12 cellular contexts compared by ENCODE assay signal in genomic region chr3:186839874-186840641, GRCh38. TPM values are rescaled to one million over a fixed set of nuclear protein-coding genes. Genes with fewer than 3 reads are reported as not detected.
DNase-seq lines count a peak whose midpoint lies in the region; ATAC-seq and TF ChIP-seq lines count a peak whose summit lies in the region.
"Had no signal": no experiment of that assay in that cellular context is flagged by ENCODE, and none has a peak within 500 bp of the region (broad histone marks: within the 10 kb centered on the region; RNA-seq: fewer than 3 reads in every experiment).

No MANE protein-coding gene starts in this region.

- no peak for TF ChIP-seq CTCF in neural cell (IDR thresholded peaks at IDR 0.05; ENCODE audit: poor library complexity, severe bottlenecking)

- H3K79me2 ChIP-seq in neural cell (replicated peaks; ENCODE audit: insufficient read depth, low read length), result no peaks in the 10 kb centered on the region
- H3K79me2 ChIP-seq: hepatocyte, parathyroid adenoma had no signal

- CTCF ChIA-PET in activated CD8-positive, alpha-beta memory T cell treated with anti-CD3 and anti-CD28 coated beads, Interleukin-2, amount 10 ng/mL, durations not matched to agents 7 days and 5 days (lab: Charles Lee), result interaction anchor here (0.6 kb wide), 2 partner anchors 84 to 1899 kb away, joined by 3 read pairs; no protein-coding TSS in a partner anchor

- no peaks in the 10 kb centered on the region for H3K9me3 ChIP-seq in neural cell (ENCODE audit: low read length)

- H3K9me2 ChIP-seq in neural cell (ENCODE audit: insufficient read depth, low read length), result no peaks in the 10 kb centered on the region

- DNase-seq in EH (ENCODE audit: low read depth), result peak; percentile 71
- DNase-seq in NOMO-1 (lab: John Stamatoyannopoulos, UW; ENCODE audit: unreplicated experiment in 2 of 2), result peak; percentile 81 to 85
- no peak for DNase-seq in cerebellum (ENCODE audit: low spot score)
- no peak for DNase-seq in activated CD8-positive, alpha-beta memory T cell treated with anti-CD3 and anti-CD28 coated beads, Interleukin-2, amount 10 ng/mL, durations not matched to agents 7 days and 5 days
- DNase-seq: activated naive CD8-positive, alpha-beta T cell treated with anti-CD3 and anti-CD28 coated beads, Interleukin-2, amount 50 U/mL, for 24 hours had no signal

- no peak for ATAC-seq in GM21576 (IDR thresholded peaks at IDR 0.05; ENCODE audit: unreplicated experiment)
- no peak for ATAC-seq in HG02870 (IDR thresholded peaks at IDR 0.05; ENCODE audit: unreplicated experiment)
- ATAC-seq in activated CD8-positive, alpha-beta memory T cell treated with anti-CD3 and anti-CD28 coated beads, Interleukin-2, amount 10 ng/mL, durations not matched to agents 7 days and 5 days, result no peak
- ATAC-seq: activated naive CD8-positive, alpha-beta T cell treated with anti-CD3 and anti-CD28 coated beads, Interleukin-2, amount 50 U/mL, for 24 hours had no signal

- H3K27ac ChIP-seq in neural cell (ENCODE audit: low read length), result no peak overlapping the region
- H3K27ac ChIP-seq: hepatocyte, parathyroid adenoma had no signal

- no peak overlapping the region for H3K4me3 Mint-ChIP-seq in dendritic cell treated with granulocyte-macrophage colony-stimulating factor and Interleukin-4, amounts not matched to agents 40 ng/mL and 50 ng/mL, for 4 days
- H3K4me3 Mint-ChIP-seq in activated CD8-positive, alpha-beta memory T cell treated with anti-CD3 and anti-CD28 coated beads, Interleukin-2, amount 10 ng/mL, durations not matched to agents 7 days and 5 days, result no peak overlapping the region
- H3K4me3 Mint-ChIP-seq: activated naive CD8-positive, alpha-beta T cell treated with anti-CD3 and anti-CD28 coated beads, Interleukin-2, amount 50 U/mL, for 24 hours; memory B cell had no signal

- intact Hi-C loops in dendritic cell treated with granulocyte-macrophage colony-stimulating factor and Interleukin-4, amounts not matched to agents 40 ng/mL and 50 ng/mL, for 4 days (cut with micrococcal nuclease), result no loop called here

- H3K4me2 ChIP-seq in neural cell (ENCODE audit: low read length), result no peak overlapping the region
- H3K4me2 ChIP-seq: hepatocyte had no signal

- peaks cover 44% of the 10 kb centered on the region for H3K4me1 Mint-ChIP-seq in dendritic cell treated with granulocyte-macrophage colony-stimulating factor and Interleukin-4, amounts not matched to agents 40 ng/mL and 50 ng/mL, for 4 days (ENCODE audit: low read depth)
- H3K4me1 Mint-ChIP-seq in activated CD8-positive, alpha-beta memory T cell treated with anti-CD3 and anti-CD28 coated beads, Interleukin-2, amount 10 ng/mL, durations not matched to agents 7 days and 5 days, result no peaks in the 10 kb centered on the region
- H3K4me1 Mint-ChIP-seq: activated naive CD8-positive, alpha-beta T cell treated with anti-CD3 and anti-CD28 coated beads, Interleukin-2, amount 50 U/mL, for 24 hours; memory B cell had no signal

- no peaks in the 10 kb centered on the region for H3F3A ChIP-seq in neural cell (ENCODE audit: insufficient read depth, low read length, poor library complexity, severe bottlenecking)

- no peaks in the 10 kb centered on the region for H3K36me3 Mint-ChIP-seq in dendritic cell treated with granulocyte-macrophage colony-stimulating factor and Interleukin-4, amounts not matched to agents 40 ng/mL and 50 ng/mL, for 4 days (ENCODE audit: low read depth)
- no peaks in the 10 kb centered on the region for H3K36me3 Mint-ChIP-seq in activated CD8-positive, alpha-beta memory T cell treated with anti-CD3 and anti-CD28 coated beads, Interleukin-2, amount 10 ng/mL, durations not matched to agents 7 days and 5 days
- H3K36me3 Mint-ChIP-seq: memory B cell had no signal

- H3K9me3 Mint-ChIP-seq in dendritic cell treated with granulocyte-macrophage colony-stimulating factor and Interleukin-4, amounts not matched to agents 40 ng/mL and 50 ng/mL, for 4 days, result no peaks in the 10 kb centered on the region
- no peaks in the 10 kb centered on the region for H3K9me3 Mint-ChIP-seq in activated CD8-positive, alpha-beta memory T cell treated with anti-CD3 and anti-CD28 coated beads, Interleukin-2, amount 10 ng/mL, durations not matched to agents 7 days and 5 days (ENCODE audit: low read depth)
- H3K9me3 Mint-ChIP-seq: activated naive CD8-positive, alpha-beta T cell treated with anti-CD3 and anti-CD28 coated beads, Interleukin-2, amount 50 U/mL, for 24 hours had no signal

- H4K20me1 ChIP-seq in neural cell (ENCODE audit: insufficient read depth), result no peaks in the 10 kb centered on the region

- TF ChIP-seq EP300 in neural cell (conservative IDR thresholded peaks at IDR 0.05; ENCODE audit: poor library complexity, severe bottlenecking), result no peak

- H3K27me3 Mint-ChIP-seq in dendritic cell treated with granulocyte-macrophage colony-stimulating factor and Interleukin-4, amounts not matched to agents 40 ng/mL and 50 ng/mL, for 4 days, result peaks cover 1% of the 10 kb centered on the region
- H3K27me3 Mint-ChIP-seq in activated CD8-positive, alpha-beta memory T cell treated with anti-CD3 and anti-CD28 coated beads, Interleukin-2, amount 10 ng/mL, durations not matched to agents 7 days and 5 days, result peaks cover 11% of the 10 kb centered on the region

- no peaks in the 10 kb centered on the region for H3K27me3 ChIP-seq in neural cell (ENCODE audit: insufficient read depth, low read depth, low read length)
- H3K27me3 ChIP-seq: hepatocyte had no signal

- H2AFZ ChIP-seq in neural cell (ENCODE audit: low read depth, low read length), result no peak overlapping the region
- H2AFZ ChIP-seq: hepatocyte, parathyroid adenoma had no signal

- TF ChIP-seq RAD21 in neural cell (conservative IDR thresholded peaks at IDR 0.05), result no peak

- H3K36me3 ChIP-seq in neural cell (ENCODE audit: insufficient read depth, low read length), result no peaks in the 10 kb centered on the region

- peak overlapping the region; percentile 28 for H3K27ac Mint-ChIP-seq in dendritic cell treated with granulocyte-macrophage colony-stimulating factor and Interleukin-4, amounts not matched to agents 40 ng/mL and 50 ng/mL, for 4 days
- H3K27ac Mint-ChIP-seq in activated CD8-positive, alpha-beta memory T cell treated with anti-CD3 and anti-CD28 coated beads, Interleukin-2, amount 10 ng/mL, durations not matched to agents 7 days and 5 days, result no peak overlapping the region
- H3K27ac Mint-ChIP-seq: activated naive CD8-positive, alpha-beta T cell treated with anti-CD3 and anti-CD28 coated beads, Interleukin-2, amount 50 U/mL, for 24 hours; memory B cell had no signal

- H3K9ac ChIP-seq in neural cell (ENCODE audit: low read length), result no peak overlapping the region
- H3K9ac ChIP-seq: parathyroid adenoma had no signal

- no peak overlapping the region for H3K4me3 ChIP-seq in neural cell (ENCODE audit: low read length)
- H3K4me3 ChIP-seq: hepatocyte had no signal

TF ChIP-seq in neural cell, 6 proteins besides CTCF, POLR2A, EP300 and RAD21:
- TF ChIP-seq MXI1 (conservative IDR thresholded peaks at IDR 0.05; ENCODE audit: poor library complexity, severe bottlenecking), result no peak
- no peak for TF ChIP-seq SMC3 (conservative IDR thresholded peaks at IDR 0.05; ENCODE audit: poor library complexity)
- TF ChIP-seq REST (IDR thresholded peaks at IDR 0.05; ENCODE audit: borderline replicate concordance), result no peak
- TF ChIP-seq POLR2AphosphoS5 (IDR thresholded peaks at IDR 0.05), result peak; percentile 17

RNA-seq across cellular contexts. Expression of gene ADIPOQ, which starts 2.5 kb away (rescaled TPM):
- polyA plus RNA-seq in neural cell, result not detected in 2 replicates
- polyA minus RNA-seq in neural cell, result not detected in 2 replicates
- total RNA-seq in cerebellum, result 0.27 TPM
- total RNA-seq in activated CD8-positive, alpha-beta memory T cell treated with anti-CD3 and anti-CD28 coated beads, Interleukin-2, amount 10 ng/mL, durations not matched to agents 7 days and 5 days, result not detected
- total RNA-seq: hepatocyte had no signal
- polyA plus RNA-seq: hepatocyte had no signal

RNA-seq across cellular contexts. Expression of gene RFC4, which starts 33.8 kb away (rescaled TPM):
- polyA plus RNA-seq in neural cell, result 85.2 and 91.1 TPM in 2 replicates
- polyA minus RNA-seq in neural cell, result 39.7 and 42.4 TPM in 2 replicates
- 28.1 TPM for total RNA-seq in cerebellum
- 100 to 1,000 TPM; 111 to 114 TPM for total RNA-seq in activated CD8-positive, alpha-beta memory T cell treated with anti-CD3 and anti-CD28 coated beads, Interleukin-2, amount 10 ng/mL, durations not matched to agents 7 days and 5 days

RNA-seq across cellular contexts. Expression of gene EIF4A2, which starts 56.7 kb away (rescaled TPM):
- polyA plus RNA-seq in neural cell, result 2,975 and 3,298 TPM in 2 replicates
- 1,236 and 1,574 TPM in 2 replicates for polyA minus RNA-seq in neural cell
- total RNA-seq in cerebellum, result 535 TPM
- 100 to 1,000 TPM; 374 to 441 TPM for total RNA-seq in activated CD8-positive, alpha-beta memory T cell treated with anti-CD3 and anti-CD28 coated beads, Interleukin-2, amount 10 ng/mL, durations not matched to agents 7 days and 5 days

Comparison
In these comparisons a context has a peak if more than half of its experiments do, and no peak if none do; other contexts are left out.
1. DNase-seq: peak in EH (single experiment) and NOMO-1 (2 of 2); none in cerebellum (single experiment) and activated CD8-positive, alpha-beta memory T cell treated with anti-CD3 and anti-CD28 coated beads, Interleukin-2, amount 10 ng/mL, durations not matched to agents 7 days and 5 days (single experiment).